8 cellular contexts compared by ENCODE assay signal in the genomic region with DNA sequence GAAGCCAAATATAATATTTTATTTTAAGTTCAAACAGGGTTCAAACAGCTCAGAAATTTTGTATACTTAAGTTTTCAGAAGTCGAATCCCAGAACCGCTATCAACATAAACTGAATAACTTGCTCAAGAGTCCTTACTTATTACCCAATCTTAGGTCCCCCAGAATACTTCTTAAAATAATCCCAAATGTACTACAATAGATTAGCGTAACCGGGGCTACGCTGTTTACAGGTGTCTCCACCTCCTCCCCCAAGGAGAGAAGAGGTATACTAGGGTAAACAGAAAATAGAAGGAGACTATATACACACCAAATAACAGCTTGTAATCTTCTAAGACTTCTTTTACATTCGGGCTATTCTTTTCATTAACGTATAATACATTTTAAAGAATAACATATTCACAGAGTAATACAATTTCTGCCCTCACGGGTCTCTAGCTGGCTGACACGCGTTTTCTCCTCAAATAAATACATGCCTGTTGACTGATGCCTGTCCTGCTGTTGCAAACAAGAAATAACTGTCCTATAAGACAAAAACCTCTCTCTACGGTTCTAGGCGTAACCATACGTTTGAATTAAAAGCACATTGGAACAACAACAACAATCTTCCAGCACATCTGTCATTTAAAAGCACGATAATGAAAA.
DNase-seq lines count a peak whose midpoint lies in the region; ATAC-seq and TF ChIP-seq lines count a peak whose summit lies in the region.

No MANE protein-coding gene starts in this region.

- TF ChIP-seq CTCF in DND-41 (IDR thresholded peaks at IDR 0.05; ENCODE audit: borderline replicate concordance, extremely low read depth, low read length, poor library complexity, severe bottlenecking) = no peak
- TF ChIP-seq CTCF in KMS-11 (conservative IDR thresholded peaks at IDR 0.05; ENCODE audit: low read depth, low read length) = no peak

- H3K4me1 ChIP-seq in DND-41 (ENCODE audit: insufficient read depth, low read length) = peaks cover 26% of the 10 kb centered on the region
- H3K4me1 ChIP-seq in KMS-11 (ENCODE audit: low read depth, poor library complexity, severe bottlenecking) = peaks cover 68% of the 10 kb centered on the region
- H3K4me1 ChIP-seq in iPS-20b (ENCODE audit: insufficient read depth, low read length) = no peaks in the 10 kb centered on the region
- peaks cover 3% of the 10 kb centered on the region for H3K4me1 ChIP-seq in stomach smooth muscle (ENCODE audit: control insufficient read depth, insufficient read depth, low read length)

- H3K4me2 ChIP-seq in DND-41 (ENCODE audit: insufficient read depth, low read length) = peak overlapping the region; percentile 70
- H3K4me2 ChIP-seq in KMS-11 = peak overlapping the region; percentile 98

- no peaks in the 10 kb centered on the region for H3K27me3 Mint-ChIP-seq in activated naive CD8-positive, alpha-beta T cell treated with anti-CD3 and anti-CD28 coated beads, Interleukin-2, amount 50 U/mL, for 24 hours

- H3K27ac ChIP-seq in DND-41 (ENCODE audit: low read length) (peak overlapping the region; percentile 57), KMS-11 (peak overlapping the region; percentile 85), iPS-20b (ENCODE audit: low read length) (no peak overlapping the region), stomach smooth muscle (ENCODE audit: low read length) (peak overlapping the region; percentile 91)

- H4K20me1 ChIP-seq in DND-41 (ENCODE audit: insufficient read depth, low read length) (no peaks in the 10 kb centered on the region), KMS-11 (ENCODE audit: insufficient read depth) (no peaks in the 10 kb centered on the region)

- H3K9me3 ChIP-seq in DND-41 (ENCODE audit: insufficient read depth, low read length, severe bottlenecking) (no peaks in the 10 kb centered on the region), iPS-20b (ENCODE audit: insufficient read depth, low read depth, low read length) (no peaks in the 10 kb centered on the region), stomach smooth muscle (ENCODE audit: control insufficient read depth in 2 of 2, low read length in 2 of 2) (no peaks in the 10 kb centered on the region)

- no peaks in the 10 kb centered on the region for H3K9me3 Mint-ChIP-seq in activated naive CD8-positive, alpha-beta T cell treated with anti-CD3 and anti-CD28 coated beads, Interleukin-2, amount 50 U/mL, for 24 hours

- peak overlapping the region; percentile 67 for H3K27ac Mint-ChIP-seq in activated naive CD8-positive, alpha-beta T cell treated with anti-CD3 and anti-CD28 coated beads, Interleukin-2, amount 50 U/mL, for 24 hours

- H3K4me3 ChIP-seq in DND-41 (ENCODE audit: low read depth in 1 of 2, low read length in 2 of 2) = peak overlapping the region; percentile 28 to 72; a peak in 3 of 4 replicates
- peak overlapping the region; percentile 43 for H3K4me3 ChIP-seq in KMS-11 (IDR thresholded peaks at IDR 0.05; ENCODE audit: insufficient read depth, low read depth, low read length)
- H3K4me3 ChIP-seq in iPS-20b (ENCODE audit: low read length) = peak overlapping the region; percentile 72
- H3K4me3 ChIP-seq in stomach smooth muscle (ENCODE audit: low read length in 2 of 2) = peak overlapping the region; percentile 77 to 81

- H3K36me3 ChIP-seq in DND-41 (ENCODE audit: insufficient read depth, low read length) = no peaks in the 10 kb centered on the region; the same call in 1 of the 2 replicates
- H3K36me3 ChIP-seq in KMS-11 (ENCODE audit: insufficient read depth) = no peaks in the 10 kb centered on the region
- H3K36me3 ChIP-seq in iPS-20b (ENCODE audit: insufficient read depth, low read depth, low read length) = no peaks in the 10 kb centered on the region
- no peaks in the 10 kb centered on the region for H3K36me3 ChIP-seq in stomach smooth muscle (ENCODE audit: control insufficient read depth in 2 of 2, insufficient read depth in 2 of 2, low read length in 2 of 2)

- no peaks in the 10 kb centered on the region for H3K27me3 ChIP-seq in DND-41 (ENCODE audit: insufficient read depth, low read length, poor library complexity)
- no peaks in the 10 kb centered on the region for H3K27me3 ChIP-seq in KMS-11 (ENCODE audit: insufficient read depth, low read depth)
- peaks cover 6% of the 10 kb centered on the region; the same call in 1 of the 2 replicates for H3K27me3 ChIP-seq in iPS-20b (ENCODE audit: insufficient read depth, low read length)
- no peaks in the 10 kb centered on the region for H3K27me3 ChIP-seq in stomach smooth muscle (ENCODE audit: control insufficient read depth in 1 of 2, insufficient read depth in 2 of 2, low read length in 2 of 2)

- H3K79me2 ChIP-seq in DND-41 (ENCODE audit: insufficient read depth, low read length) (peaks cover 43% of the 10 kb centered on the region), KMS-11 (ENCODE audit: insufficient read depth, low read depth) (peaks cover 67% of the 10 kb centered on the region)

- no peak for DNase-seq in DND-41
- no peak for DNase-seq in activated naive CD8-positive, alpha-beta T cell treated with anti-CD3 and anti-CD28 coated beads, Interleukin-2, amount 50 U/mL, for 24 hours
- DNase-seq in NCI-H1930 (lab: John Stamatoyannopoulos, UW) = no peak
- no peak for DNase-seq in GOT3 (lab: John Stamatoyannopoulos, UW)

- H3K4me3 Mint-ChIP-seq in activated naive CD8-positive, alpha-beta T cell treated with anti-CD3 and anti-CD28 coated beads, Interleukin-2, amount 50 U/mL, for 24 hours = peak overlapping the region; percentile 85

- H3K4me1 Mint-ChIP-seq in activated naive CD8-positive, alpha-beta T cell treated with anti-CD3 and anti-CD28 coated beads, Interleukin-2, amount 50 U/mL, for 24 hours = peaks cover 68% of the 10 kb centered on the region

- peak overlapping the region; percentile 58 for H2AFZ ChIP-seq in DND-41 (ENCODE audit: low read depth, low read length)
- peak overlapping the region; percentile 29; the same call in 1 of the 2 replicates for H2AFZ ChIP-seq in KMS-11 (ENCODE audit: low read depth)

- peaks cover 18% of the 10 kb centered on the region for H3K36me3 Mint-ChIP-seq in activated naive CD8-positive, alpha-beta T cell treated with anti-CD3 and anti-CD28 coated beads, Interleukin-2, amount 50 U/mL, for 24 hours (ENCODE audit: low read depth)

- peak overlapping the region; percentile 55 for H3K9ac ChIP-seq in DND-41 (ENCODE audit: low read depth, low read length)
- H3K9ac ChIP-seq in KMS-11 = peak overlapping the region; percentile 84
- H3K9ac ChIP-seq in iPS-20b (ENCODE audit: low read depth, low read length) = peak overlapping the region; percentile 8; the same call in 1 of the 2 replicates
- H3K9ac ChIP-seq in stomach smooth muscle (ENCODE audit: low read length in 2 of 2) = peak overlapping the region; percentile 79

- no peak for ATAC-seq in DND-41 (ENCODE audit: insufficient read depth, low read depth)
- no peak for ATAC-seq in activated naive CD8-positive, alpha-beta T cell treated with anti-CD3 and anti-CD28 coated beads, Interleukin-2, amount 50 U/mL, for 24 hours
- no peak for ATAC-seq in GM21526 (IDR thresholded peaks at IDR 0.05; ENCODE audit: low FRiP score, unreplicated experiment)

Comparison
In these comparisons a context has a peak if more than half of its experiments do, and no peak if none do; other contexts are left out.
1. H3K9ac ChIP-seq: peak in every context shown above with its lines; median percentile 84 in KMS-11; 79 in stomach smooth muscle; 55 in DND-41; 8 in iPS-20b.